Comparison of ENCODE assay signal across 1 cellular context in the genomic region with DNA sequence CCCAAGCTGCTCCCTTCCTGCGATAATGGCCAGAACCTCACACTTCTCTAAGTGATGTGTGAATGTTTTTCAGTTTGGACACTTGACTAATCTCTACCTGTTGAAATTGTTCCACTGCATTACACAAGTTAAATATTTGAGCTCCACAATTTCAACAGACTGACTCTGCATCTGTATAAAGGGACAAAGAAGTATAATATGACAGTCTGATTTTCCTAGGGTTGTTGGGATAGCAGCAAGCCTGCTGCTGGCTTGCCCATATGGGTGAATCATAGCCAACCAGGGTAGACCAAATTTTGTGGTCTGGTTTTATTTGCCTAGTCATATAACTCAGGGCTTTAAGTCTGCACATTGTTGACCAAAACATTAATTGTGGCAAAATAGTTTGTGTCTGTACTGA.
TF ChIP-seq lines count a peak whose summit lies in the region.

No MANE protein-coding gene starts in this region.

TF ChIP-seq in HepG2, 621 proteins besides CTCF, POLR2A, EP300 and RAD21 (continued from another document and continues in another):
- TF ChIP-seq, protein P1, sequence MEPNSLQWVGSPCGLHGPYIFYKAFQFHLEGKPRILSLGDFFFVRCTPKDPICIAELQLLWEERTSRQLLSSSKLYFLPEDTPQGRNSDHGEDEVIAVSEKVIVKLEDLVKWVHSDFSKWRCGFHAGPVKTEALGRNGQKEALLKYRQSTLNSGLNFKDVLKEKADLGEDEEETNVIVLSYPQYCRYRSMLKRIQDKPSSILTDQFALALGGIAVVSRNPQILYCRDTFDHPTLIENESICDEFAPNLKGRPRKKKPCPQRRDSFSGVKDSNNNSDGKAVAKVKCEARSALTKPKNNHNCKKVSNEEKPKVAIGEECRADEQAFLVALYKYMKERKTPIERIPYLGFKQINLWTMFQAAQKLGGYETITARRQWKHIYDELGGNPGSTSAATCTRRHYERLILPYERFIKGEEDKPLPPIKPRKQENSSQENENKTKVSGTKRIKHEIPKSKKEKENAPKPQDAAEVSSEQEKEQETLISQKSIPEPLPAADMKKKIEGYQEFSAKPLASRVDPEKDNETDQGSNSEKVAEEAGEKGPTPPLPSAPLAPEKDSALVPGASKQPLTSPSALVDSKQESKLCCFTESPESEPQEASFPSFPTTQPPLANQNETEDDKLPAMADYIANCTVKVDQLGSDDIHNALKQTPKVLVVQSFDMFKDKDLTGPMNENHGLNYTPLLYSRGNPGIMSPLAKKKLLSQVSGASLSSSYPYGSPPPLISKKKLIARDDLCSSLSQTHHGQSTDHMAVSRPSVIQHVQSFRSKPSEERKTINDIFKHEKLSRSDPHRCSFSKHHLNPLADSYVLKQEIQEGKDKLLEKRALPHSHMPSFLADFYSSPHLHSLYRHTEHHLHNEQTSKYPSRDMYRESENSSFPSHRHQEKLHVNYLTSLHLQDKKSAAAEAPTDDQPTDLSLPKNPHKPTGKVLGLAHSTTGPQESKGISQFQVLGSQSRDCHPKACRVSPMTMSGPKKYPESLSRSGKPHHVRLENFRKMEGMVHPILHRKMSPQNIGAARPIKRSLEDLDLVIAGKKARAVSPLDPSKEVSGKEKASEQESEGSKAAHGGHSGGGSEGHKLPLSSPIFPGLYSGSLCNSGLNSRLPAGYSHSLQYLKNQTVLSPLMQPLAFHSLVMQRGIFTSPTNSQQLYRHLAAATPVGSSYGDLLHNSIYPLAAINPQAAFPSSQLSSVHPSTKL (CRISPR knock-in tag; IDR thresholded peaks at IDR 0.05), result peak; percentile 84
- TF ChIP-seq SKI (IDR thresholded peaks at IDR 0.05; ENCODE audit: partially characterized antibody) (no peak), ZNF383 (CRISPR knock-in tag; IDR thresholded peaks at IDR 0.05; ENCODE audit: borderline replicate concordance) (no peak), ZNF546 (CRISPR knock-in tag; conservative IDR thresholded peaks at IDR 0.05) (no peak), NCOA5 (CRISPR knock-in tag; IDR thresholded peaks at IDR 0.05) (no peak), ISL2 (CRISPR knock-in tag; IDR thresholded peaks at IDR 0.05) (peak; percentile 81), RFXAP (CRISPR knock-in tag; IDR thresholded peaks at IDR 0.05; ENCODE audit: borderline replicate concordance) (no peak), ZNF446 (CRISPR knock-in tag; IDR thresholded peaks at IDR 0.05) (no peak), ZNF224 (CRISPR knock-in tag; IDR thresholded peaks at IDR 0.05) (no peak), BCL6 (CRISPR knock-in tag; IDR thresholded peaks at IDR 0.05) (peak; percentile 66), SAP130 (CRISPR knock-in tag; IDR thresholded peaks at IDR 0.05; ENCODE audit: low read depth) (peak; percentile 32; the same call in 1 of the 2 replicates), CENPX (CRISPR knock-in tag; IDR thresholded peaks at IDR 0.05) (no peak), MAZ (IDR thresholded peaks at IDR 0.05; ENCODE audit: borderline replicate concordance, low read depth, low read length) (no peak), MAZ (CRISPR knock-in tag; IDR thresholded peaks at IDR 0.05; ENCODE audit: low read depth) (0 out of 2 replicates have a peak, but pooled peaks have one; percentile 26), LCORL (IDR thresholded peaks at IDR 0.05) (no peak), LCORL (CRISPR knock-in tag; IDR thresholded peaks at IDR 0.05) (peak; percentile 58; the same call in 1 of the 2 replicates), KLF12 (CRISPR knock-in tag; IDR thresholded peaks at IDR 0.05; ENCODE audit: borderline replicate concordance) (no peak), ZKSCAN1 (IDR thresholded peaks at IDR 0.05; ENCODE audit: low read length) (no peak), JUNB (CRISPR knock-in tag; IDR thresholded peaks at IDR 0.05; ENCODE audit: borderline replicate concordance) (no peak), HNF4G (IDR thresholded peaks at IDR 0.05; ENCODE audit: borderline replicate concordance, low read depth, low read length) (no peak), HNF4G (CRISPR knock-in tag; IDR thresholded peaks at IDR 0.05; ENCODE audit: borderline replicate concordance, low read depth) (no peak), SP5 (CRISPR knock-in tag; IDR thresholded peaks at IDR 0.05; ENCODE audit: borderline replicate concordance, low read depth) (0 out of 2 replicates have a peak, but pooled peaks have one; percentile 16), DR1 (CRISPR knock-in tag; IDR thresholded peaks at IDR 0.05) (no peak), TAF1 (CRISPR knock-in tag; IDR thresholded peaks at IDR 0.05) (no peak), KLF6 (CRISPR knock-in tag; IDR thresholded peaks at IDR 0.05) (0 out of 2 replicates have a peak, but pooled peaks have one; percentile 64), TBP (CRISPR knock-in tag; IDR thresholded peaks at IDR 0.05) (no peak), ZNF772 (CRISPR knock-in tag; IDR thresholded peaks at IDR 0.05) (no peak)
- TF ChIP-seq, protein P2, sequence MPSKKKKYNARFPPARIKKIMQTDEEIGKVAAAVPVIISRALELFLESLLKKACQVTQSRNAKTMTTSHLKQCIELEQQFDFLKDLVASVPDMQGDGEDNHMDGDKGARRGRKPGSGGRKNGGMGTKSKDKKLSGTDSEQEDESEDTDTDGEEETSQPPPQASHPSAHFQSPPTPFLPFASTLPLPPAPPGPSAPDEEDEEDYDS (CRISPR knock-in tag; IDR thresholded peaks at IDR 0.05), result no peak
- TF ChIP-seq, protein P3, sequence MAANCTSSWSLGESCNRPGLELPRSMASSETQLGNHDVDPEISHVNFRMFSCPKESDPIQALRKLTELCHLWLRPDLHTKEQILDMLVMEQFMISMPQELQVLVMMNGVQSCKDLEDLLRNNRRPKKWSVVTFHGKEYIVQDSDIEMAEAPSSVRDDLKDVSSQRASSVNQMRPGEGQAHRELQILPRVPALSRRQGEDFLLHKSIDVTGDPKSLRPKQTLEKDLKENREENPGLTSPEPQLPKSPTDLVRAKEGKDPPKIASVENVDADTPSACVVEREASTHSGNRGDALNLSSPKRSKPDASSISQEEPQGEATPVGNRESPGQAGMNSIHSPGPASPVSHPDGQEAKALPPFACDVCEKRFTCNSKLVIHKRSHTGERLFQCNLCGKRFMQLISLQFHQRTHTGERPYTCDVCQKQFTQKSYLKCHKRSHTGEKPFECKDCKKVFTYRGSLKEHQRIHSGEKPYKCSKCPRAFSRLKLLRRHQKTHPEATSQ (CRISPR knock-in tag; IDR thresholded peaks at IDR 0.05; ENCODE audit: borderline replicate concordance), result no peak
- TF ChIP-seq, protein P4, sequence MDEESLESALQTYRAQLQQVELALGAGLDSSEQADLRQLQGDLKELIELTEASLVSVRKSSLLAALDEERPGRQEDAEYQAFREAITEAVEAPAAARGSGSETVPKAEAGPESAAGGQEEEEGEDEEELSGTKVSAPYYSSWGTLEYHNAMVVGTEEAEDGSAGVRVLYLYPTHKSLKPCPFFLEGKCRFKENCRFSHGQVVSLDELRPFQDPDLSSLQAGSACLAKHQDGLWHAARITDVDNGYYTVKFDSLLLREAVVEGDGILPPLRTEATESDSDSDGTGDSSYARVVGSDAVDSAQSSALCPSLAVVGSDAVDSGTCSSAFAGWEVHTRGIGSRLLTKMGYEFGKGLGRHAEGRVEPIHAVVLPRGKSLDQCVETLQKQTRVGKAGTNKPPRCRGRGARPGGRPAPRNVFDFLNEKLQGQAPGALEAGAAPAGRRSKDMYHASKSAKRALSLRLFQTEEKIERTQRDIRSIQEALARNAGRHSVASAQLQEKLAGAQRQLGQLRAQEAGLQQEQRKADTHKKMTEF (CRISPR knock-in tag; IDR thresholded peaks at IDR 0.05), result peak; percentile 66; the same call in 1 of the 2 replicates
- TF ChIP-seq, protein P5, sequence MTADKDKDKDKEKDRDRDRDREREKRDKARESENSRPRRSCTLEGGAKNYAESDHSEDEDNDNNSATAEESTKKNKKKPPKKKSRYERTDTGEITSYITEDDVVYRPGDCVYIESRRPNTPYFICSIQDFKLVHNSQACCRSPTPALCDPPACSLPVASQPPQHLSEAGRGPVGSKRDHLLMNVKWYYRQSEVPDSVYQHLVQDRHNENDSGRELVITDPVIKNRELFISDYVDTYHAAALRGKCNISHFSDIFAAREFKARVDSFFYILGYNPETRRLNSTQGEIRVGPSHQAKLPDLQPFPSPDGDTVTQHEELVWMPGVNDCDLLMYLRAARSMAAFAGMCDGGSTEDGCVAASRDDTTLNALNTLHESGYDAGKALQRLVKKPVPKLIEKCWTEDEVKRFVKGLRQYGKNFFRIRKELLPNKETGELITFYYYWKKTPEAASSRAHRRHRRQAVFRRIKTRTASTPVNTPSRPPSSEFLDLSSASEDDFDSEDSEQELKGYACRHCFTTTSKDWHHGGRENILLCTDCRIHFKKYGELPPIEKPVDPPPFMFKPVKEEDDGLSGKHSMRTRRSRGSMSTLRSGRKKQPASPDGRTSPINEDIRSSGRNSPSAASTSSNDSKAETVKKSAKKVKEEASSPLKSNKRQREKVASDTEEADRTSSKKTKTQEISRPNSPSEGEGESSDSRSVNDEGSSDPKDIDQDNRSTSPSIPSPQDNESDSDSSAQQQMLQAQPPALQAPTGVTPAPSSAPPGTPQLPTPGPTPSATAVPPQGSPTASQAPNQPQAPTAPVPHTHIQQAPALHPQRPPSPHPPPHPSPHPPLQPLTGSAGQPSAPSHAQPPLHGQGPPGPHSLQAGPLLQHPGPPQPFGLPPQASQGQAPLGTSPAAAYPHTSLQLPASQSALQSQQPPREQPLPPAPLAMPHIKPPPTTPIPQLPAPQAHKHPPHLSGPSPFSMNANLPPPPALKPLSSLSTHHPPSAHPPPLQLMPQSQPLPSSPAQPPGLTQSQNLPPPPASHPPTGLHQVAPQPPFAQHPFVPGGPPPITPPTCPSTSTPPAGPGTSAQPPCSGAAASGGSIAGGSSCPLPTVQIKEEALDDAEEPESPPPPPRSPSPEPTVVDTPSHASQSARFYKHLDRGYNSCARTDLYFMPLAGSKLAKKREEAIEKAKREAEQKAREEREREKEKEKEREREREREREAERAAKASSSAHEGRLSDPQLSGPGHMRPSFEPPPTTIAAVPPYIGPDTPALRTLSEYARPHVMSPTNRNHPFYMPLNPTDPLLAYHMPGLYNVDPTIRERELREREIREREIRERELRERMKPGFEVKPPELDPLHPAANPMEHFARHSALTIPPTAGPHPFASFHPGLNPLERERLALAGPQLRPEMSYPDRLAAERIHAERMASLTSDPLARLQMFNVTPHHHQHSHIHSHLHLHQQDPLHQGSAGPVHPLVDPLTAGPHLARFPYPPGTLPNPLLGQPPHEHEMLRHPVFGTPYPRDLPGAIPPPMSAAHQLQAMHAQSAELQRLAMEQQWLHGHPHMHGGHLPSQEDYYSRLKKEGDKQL (CRISPR knock-in tag; IDR thresholded peaks at IDR 0.05; ENCODE audit: low read depth), result peak; percentile 64; the same call in 1 of the 2 replicates
- TF ChIP-seq, protein P6, sequence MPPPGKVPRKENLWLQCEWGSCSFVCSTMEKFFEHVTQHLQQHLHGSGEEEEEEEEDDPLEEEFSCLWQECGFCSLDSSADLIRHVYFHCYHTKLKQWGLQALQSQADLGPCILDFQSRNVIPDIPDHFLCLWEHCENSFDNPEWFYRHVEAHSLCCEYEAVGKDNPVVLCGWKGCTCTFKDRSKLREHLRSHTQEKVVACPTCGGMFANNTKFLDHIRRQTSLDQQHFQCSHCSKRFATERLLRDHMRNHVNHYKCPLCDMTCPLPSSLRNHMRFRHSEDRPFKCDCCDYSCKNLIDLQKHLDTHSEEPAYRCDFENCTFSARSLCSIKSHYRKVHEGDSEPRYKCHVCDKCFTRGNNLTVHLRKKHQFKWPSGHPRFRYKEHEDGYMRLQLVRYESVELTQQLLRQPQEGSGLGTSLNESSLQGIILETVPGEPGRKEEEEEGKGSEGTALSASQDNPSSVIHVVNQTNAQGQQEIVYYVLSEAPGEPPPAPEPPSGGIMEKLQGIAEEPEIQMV (CRISPR knock-in tag; IDR thresholded peaks at IDR 0.05; ENCODE audit: low read depth), result no peak
- TF ChIP-seq, protein P7, sequence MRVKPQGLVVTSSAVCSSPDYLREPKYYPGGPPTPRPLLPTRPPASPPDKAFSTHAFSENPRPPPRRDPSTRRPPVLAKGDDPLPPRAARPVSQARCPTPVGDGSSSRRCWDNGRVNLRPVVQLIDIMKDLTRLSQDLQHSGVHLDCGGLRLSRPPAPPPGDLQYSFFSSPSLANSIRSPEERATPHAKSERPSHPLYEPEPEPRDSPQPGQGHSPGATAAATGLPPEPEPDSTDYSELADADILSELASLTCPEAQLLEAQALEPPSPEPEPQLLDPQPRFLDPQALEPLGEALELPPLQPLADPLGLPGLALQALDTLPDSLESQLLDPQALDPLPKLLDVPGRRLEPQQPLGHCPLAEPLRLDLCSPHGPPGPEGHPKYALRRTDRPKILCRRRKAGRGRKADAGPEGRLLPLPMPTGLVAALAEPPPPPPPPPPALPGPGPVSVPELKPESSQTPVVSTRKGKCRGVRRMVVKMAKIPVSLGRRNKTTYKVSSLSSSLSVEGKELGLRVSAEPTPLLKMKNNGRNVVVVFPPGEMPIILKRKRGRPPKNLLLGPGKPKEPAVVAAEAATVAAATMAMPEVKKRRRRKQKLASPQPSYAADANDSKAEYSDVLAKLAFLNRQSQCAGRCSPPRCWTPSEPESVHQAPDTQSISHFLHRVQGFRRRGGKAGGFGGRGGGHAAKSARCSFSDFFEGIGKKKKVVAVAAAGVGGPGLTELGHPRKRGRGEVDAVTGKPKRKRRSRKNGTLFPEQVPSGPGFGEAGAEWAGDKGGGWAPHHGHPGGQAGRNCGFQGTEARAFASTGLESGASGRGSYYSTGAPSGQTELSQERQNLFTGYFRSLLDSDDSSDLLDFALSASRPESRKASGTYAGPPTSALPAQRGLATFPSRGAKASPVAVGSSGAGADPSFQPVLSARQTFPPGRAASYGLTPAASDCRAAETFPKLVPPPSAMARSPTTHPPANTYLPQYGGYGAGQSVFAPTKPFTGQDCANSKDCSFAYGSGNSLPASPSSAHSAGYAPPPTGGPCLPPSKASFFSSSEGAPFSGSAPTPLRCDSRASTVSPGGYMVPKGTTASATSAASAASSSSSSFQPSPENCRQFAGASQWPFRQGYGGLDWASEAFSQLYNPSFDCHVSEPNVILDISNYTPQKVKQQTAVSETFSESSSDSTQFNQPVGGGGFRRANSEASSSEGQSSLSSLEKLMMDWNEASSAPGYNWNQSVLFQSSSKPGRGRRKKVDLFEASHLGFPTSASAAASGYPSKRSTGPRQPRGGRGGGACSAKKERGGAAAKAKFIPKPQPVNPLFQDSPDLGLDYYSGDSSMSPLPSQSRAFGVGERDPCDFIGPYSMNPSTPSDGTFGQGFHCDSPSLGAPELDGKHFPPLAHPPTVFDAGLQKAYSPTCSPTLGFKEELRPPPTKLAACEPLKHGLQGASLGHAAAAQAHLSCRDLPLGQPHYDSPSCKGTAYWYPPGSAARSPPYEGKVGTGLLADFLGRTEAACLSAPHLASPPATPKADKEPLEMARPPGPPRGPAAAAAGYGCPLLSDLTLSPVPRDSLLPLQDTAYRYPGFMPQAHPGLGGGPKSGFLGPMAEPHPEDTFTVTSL (CRISPR knock-in tag; IDR thresholded peaks at IDR 0.05; ENCODE audit: borderline replicate concordance), result peak; percentile 88; the same call in 1 of the 2 replicates
- TF ChIP-seq, protein P8, sequence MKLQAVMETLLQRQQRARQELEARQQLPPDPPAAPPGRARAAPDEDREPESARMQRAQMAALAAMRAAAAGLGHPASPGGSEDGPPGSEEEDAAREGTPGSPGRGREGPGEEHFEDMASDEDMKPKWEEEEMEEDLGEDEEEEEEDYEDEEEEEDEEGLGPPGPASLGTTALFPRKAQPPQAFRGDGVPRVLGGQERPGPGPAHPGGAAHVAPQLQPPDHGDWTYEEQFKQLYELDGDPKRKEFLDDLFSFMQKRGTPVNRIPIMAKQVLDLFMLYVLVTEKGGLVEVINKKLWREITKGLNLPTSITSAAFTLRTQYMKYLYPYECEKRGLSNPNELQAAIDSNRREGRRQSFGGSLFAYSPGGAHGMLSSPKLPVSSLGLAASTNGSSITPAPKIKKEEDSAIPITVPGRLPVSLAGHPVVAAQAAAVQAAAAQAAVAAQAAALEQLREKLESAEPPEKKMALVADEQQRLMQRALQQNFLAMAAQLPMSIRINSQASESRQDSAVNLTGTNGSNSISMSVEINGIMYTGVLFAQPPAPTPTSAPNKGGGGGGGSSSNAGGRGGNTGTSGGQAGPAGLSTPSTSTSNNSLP (IDR thresholded peaks at IDR 0.05; ENCODE audit: low read depth, low read length), result peak; percentile 73
